ENCODE assay signal across 17 cellular contexts in genomic region chr4:107885865-107886264, GRCh38. TPM values are rescaled to one million over a fixed set of nuclear protein-coding genes. Genes with fewer than 3 reads are reported as not detected.
DNase-seq lines count a peak whose midpoint lies in the region; ATAC-seq, FAIRE-seq and TF ChIP-seq lines count a peak whose summit lies in the region.
"Had no signal": no experiment of that assay in that cellular context is flagged by ENCODE, and none has a peak within 500 bp of the region (broad histone marks: within the 10 kb centered on the region; RNA-seq: fewer than 3 reads in every experiment).

No MANE protein-coding gene starts in this region.

- H3K79me2 ChIP-seq in ACC112 (ENCODE audit: control insufficient read depth, insufficient read depth, low read length, unreplicated experiment) (peaks cover 10% of the 10 kb centered on the region), PC-3 (ENCODE audit: low read length) (no peaks in the 10 kb centered on the region), endothelial cell of umbilical vein (ENCODE audit: control insufficient read depth, insufficient read depth, low read length) (no peaks in the 10 kb centered on the region)

- H3K4me3 Mint-ChIP-seq in naive thymus-derived CD8-positive, alpha-beta T cell: no peak overlapping the region
- H3K4me3 Mint-ChIP-seq: B cell; CD8-positive, alpha-beta T cell had no signal

- POLR2A ChIA-PET in PC-3 (lab: Charles Lee; ENCODE audit: unreplicated experiment): no interaction called here
- POLR2A ChIA-PET in endothelial cell of umbilical vein (lab: Charles Lee): no interaction called here
- POLR2A ChIA-PET in naive thymus-derived CD8-positive, alpha-beta T cell (lab: Charles Lee): no interaction called here

- TF ChIP-seq CTCF in PC-3 (conservative IDR thresholded peaks at IDR 0.05; ENCODE audit: low read depth, low read length) (no peak), endothelial cell of umbilical vein (IDR thresholded peaks at IDR 0.05; ENCODE audit: extremely low read depth in 1 of 2, insufficient read depth in 1 of 2, low read depth in 1 of 2, low read length in 2 of 2) (no peak), foreskin keratinocyte (conservative IDR thresholded peaks at IDR 0.05) (peak; percentile 9)

- peaks cover 12% of the 10 kb centered on the region; the same call in 1 of the 2 replicates for H3K9me3 ChIP-seq in PC-3 (ENCODE audit: low read length)
- peaks cover 3% of the 10 kb centered on the region for H3K9me3 ChIP-seq in endothelial cell of umbilical vein (replicated peaks; ENCODE audit: control insufficient read depth, insufficient read depth, low read length)
- H3K9me3 ChIP-seq in MG63: peaks cover 14% of the 10 kb centered on the region

- peak overlapping the region; percentile 4; the same call in 1 of the 2 replicates for H3K27ac ChIP-seq in ACC112 (ENCODE audit: low read depth, low read length)
- no peak overlapping the region for H3K27ac ChIP-seq in PC-3 (ENCODE audit: low read length)
- peak overlapping the region; percentile 23 for H3K27ac ChIP-seq in endothelial cell of umbilical vein (ENCODE audit: insufficient read depth, low read depth, low read length)
- no peak overlapping the region for H3K27ac ChIP-seq in foreskin keratinocyte
- H3K27ac ChIP-seq: BLaER1 treated with 17β-estradiol and CSF1 and Interleukin-3, amounts not matched to agents 10 nM and 100 nM; GM23248 had no signal

- H3K27me3 ChIP-seq in ACC112 (ENCODE audit: insufficient read depth, low read length) (no peaks in the 10 kb centered on the region), PC-3 (ENCODE audit: low read length) (no peaks in the 10 kb centered on the region), endothelial cell of umbilical vein (ENCODE audit: control insufficient read depth in 2 of 2, insufficient read depth in 2 of 2, low read length in 2 of 2) (no peaks in the 10 kb centered on the region), foreskin keratinocyte (no peaks in the 10 kb centered on the region), MG63 (no peaks in the 10 kb centered on the region)
- H3K27me3 ChIP-seq: BLaER1 treated with 17β-estradiol and CSF1 and Interleukin-3, amounts not matched to agents 10 nM and 100 nM had no signal

- H2AFZ ChIP-seq in ACC112 (ENCODE audit: low read length, unreplicated experiment): no peak overlapping the region
- no peak overlapping the region for H2AFZ ChIP-seq in PC-3 (ENCODE audit: low read length)
- H2AFZ ChIP-seq in endothelial cell of umbilical vein (ENCODE audit: low read depth, low read length): no peak overlapping the region
- H2AFZ ChIP-seq: GM23248 had no signal

- no peak for TF ChIP-seq POLR2A in endothelial cell of umbilical vein (IDR thresholded peaks at IDR 0.05; ENCODE audit: low read depth, low read length)

- no peaks in the 10 kb centered on the region for H3K9me2 ChIP-seq in PC-3 (replicated peaks; ENCODE audit: low read length)

- H3K9ac ChIP-seq in PC-3 (ENCODE audit: low read length): no peak overlapping the region
- no peak overlapping the region for H3K9ac ChIP-seq in endothelial cell of umbilical vein (replicated peaks; ENCODE audit: extremely low read depth, insufficient read depth, low read length)
- H3K9ac ChIP-seq: BLaER1 treated with 17β-estradiol and CSF1 and Interleukin-3, amounts not matched to agents 10 nM and 100 nM; GM23248 had no signal

- intact Hi-C loops in PC-3 (cut with micrococcal nuclease) (no loop called here), endothelial cell of umbilical vein (cut with micrococcal nuclease) (loop anchor here (2.0 kb wide), 1 partner anchor 15 kb away; no protein-coding TSS in a partner anchor)

- H3K4me3 ChIP-seq in ACC112 (ENCODE audit: low read depth, low read length) (no peak overlapping the region), PC-3 (ENCODE audit: low read length) (no peak overlapping the region), endothelial cell of umbilical vein (replicated peaks in 1 of 3; ENCODE audit: insufficient read depth in 1 of 3, low read depth in 1 of 3, low read length in 3 of 3) (no peak overlapping the region), MG63 (no peak overlapping the region)
- H3K4me3 ChIP-seq: BLaER1 treated with 17β-estradiol and CSF1 and Interleukin-3, amounts not matched to agents 10 nM and 100 nM; GM12878; GM23248; HAP-1 had no signal

- peak; percentile 46; the same call in 1 of the 2 replicates for ATAC-seq in PC-3
- no peak for ATAC-seq in foreskin keratinocyte
- no peak for ATAC-seq in naive thymus-derived CD8-positive, alpha-beta T cell
- ATAC-seq in GM18873 (IDR thresholded peaks at IDR 0.05; ENCODE audit: low FRiP score, unreplicated experiment): no peak
- ATAC-seq: CD8-positive, alpha-beta T cell; GM12878 had no signal

- H4K20me1 ChIP-seq in PC-3 (ENCODE audit: low read length): no peaks in the 10 kb centered on the region
- no peaks in the 10 kb centered on the region for H4K20me1 ChIP-seq in endothelial cell of umbilical vein (replicated peaks; ENCODE audit: control insufficient read depth, extremely low read depth, insufficient read depth, low read length)
- H4K20me1 ChIP-seq: BLaER1 treated with 17β-estradiol and CSF1 and Interleukin-3, amounts not matched to agents 10 nM and 100 nM had no signal

- CTCF ChIA-PET in PC-3 (lab: Charles Lee): interaction anchor here (0.6 kb wide), 1 partner anchor 11 kb away, joined by 3 read pairs; no protein-coding TSS in a partner anchor
- CTCF ChIA-PET in endothelial cell of umbilical vein (lab: Charles Lee): interaction anchor here (0.7 to 1.1 kb wide), 4 partner anchors 8 to 32 kb away, joined by 3 to 7 read pairs (median 4); no protein-coding TSS in a partner anchor

- H3K4me1 Mint-ChIP-seq in naive thymus-derived CD8-positive, alpha-beta T cell: no peaks in the 10 kb centered on the region
- H3K4me1 Mint-ChIP-seq: B cell had no signal

- BruUV-seq in PC-3 (replicated peaks; lab: Mats Ljungman, UMichigan): no TSS peak
- no TSS peak for BruUV-seq in endothelial cell of umbilical vein (replicated peaks; lab: Mats Ljungman, UMichigan)

- no peak for FAIRE-seq in endothelial cell of umbilical vein (lab: Jason Lieb, UNC)
- FAIRE-seq: GM12878, GM19239 had no signal

- DNase-seq in PC-3: peak; percentile 33
- DNase-seq in endothelial cell of umbilical vein (ENCODE audit: low read depth, low spot score): peak; percentile 46
- peak in 1 of 2 donors; percentile 48 for DNase-seq in foreskin keratinocyte
- DNase-seq in naive thymus-derived CD8-positive, alpha-beta T cell: no peak
- no peak for DNase-seq in MG63
- DNase-seq: 8988T; Calu3; CD8-positive, alpha-beta T cell; DMS79 treated with DMSO at 0.1 percent for 48 hours; GM23248 had no signal

- H3K9me1 ChIP-seq in endothelial cell of umbilical vein (replicated peaks; ENCODE audit: control insufficient read depth, extremely low read depth, insufficient read depth, low read length): no peaks in the 10 kb centered on the region

- peaks cover 0 to 22% (median 4%) of the 10 kb centered on the region in 9 donors for H3K9me3 Mint-ChIP-seq in naive thymus-derived CD8-positive, alpha-beta T cell

- H3K27me3 Mint-ChIP-seq in naive thymus-derived CD8-positive, alpha-beta T cell: peaks cover 0 to 15% (median 4%) of the 10 kb centered on the region in 5 donors

- no peaks in the 10 kb centered on the region for H3F3A ChIP-seq in PC-3 (ENCODE audit: low read length, unreplicated experiment)

- dilution Hi-C loops in endothelial cell of umbilical vein (cut with MboI; ENCODE audit: extremely low pct_ligation_motif_present, low sequenced_read_pairs): no loop called here

- peaks cover 0 to 7% (median 4%) of the 10 kb centered on the region in 3 donors for H3K36me3 Mint-ChIP-seq in naive thymus-derived CD8-positive, alpha-beta T cell

- H3K4me2 ChIP-seq in PC-3 (ENCODE audit: low read length) (no peak overlapping the region), endothelial cell of umbilical vein (ENCODE audit: insufficient read depth, low read length) (peak overlapping the region; percentile 11)
- H3K4me2 ChIP-seq: BLaER1 treated with 17β-estradiol and CSF1 and Interleukin-3, amounts not matched to agents 10 nM and 100 nM had no signal

- H3K27ac Mint-ChIP-seq in naive thymus-derived CD8-positive, alpha-beta T cell: no peak overlapping the region
- H3K27ac Mint-ChIP-seq: B cell; CD8-positive, alpha-beta T cell had no signal

- H3K36me3 ChIP-seq in ACC112 (ENCODE audit: insufficient read depth, low read length): peaks cover 32% of the 10 kb centered on the region
- H3K36me3 ChIP-seq in PC-3 (ENCODE audit: low read depth, low read length): peaks cover 15% of the 10 kb centered on the region; the same call in 1 of the 2 replicates
- no peaks in the 10 kb centered on the region for H3K36me3 ChIP-seq in endothelial cell of umbilical vein (ENCODE audit: control insufficient read depth in 2 of 2, extremely low read depth in 1 of 2, insufficient read depth in 2 of 2, low read length in 2 of 2)
- H3K36me3 ChIP-seq in MG63: no peaks in the 10 kb centered on the region; the same call in 1 of the 2 replicates
- H3K36me3 ChIP-seq: BLaER1 treated with 17β-estradiol and CSF1 and Interleukin-3, amounts not matched to agents 10 nM and 100 nM; HAP-1 had no signal

- H3K4me1 ChIP-seq in ACC112 (ENCODE audit: control insufficient read depth, insufficient read depth, low read length, unreplicated experiment) (peaks cover 13% of the 10 kb centered on the region), PC-3 (ENCODE audit: insufficient read depth, low read length) (no peaks in the 10 kb centered on the region), endothelial cell of umbilical vein (ENCODE audit: control insufficient read depth, extremely low read depth, insufficient read depth, low read length) (peaks cover 8% of the 10 kb centered on the region), foreskin keratinocyte (peaks cover 6% of the 10 kb centered on the region)
- H3K4me1 ChIP-seq: BLaER1 treated with 17β-estradiol and CSF1 and Interleukin-3, amounts not matched to agents 10 nM and 100 nM; HAP-1 had no signal

TF ChIP-seq in endothelial cell of umbilical vein, 7 proteins besides CTCF, POLR2A, EP300 and RAD21 (continues in another document):
- TF ChIP-seq EZH2 (IDR thresholded peaks at IDR 0.05; ENCODE audit: borderline replicate concordance, low read depth, low read length, severe bottlenecking): no peak

RNA-seq across cellular contexts. Expression of gene CYP2U1, which starts 45.5 kb away (rescaled TPM):
- total RNA-seq in PC-3 (2014; rRNA removed) (4.1 and 4.4 TPM in 2 replicates), endothelial cell of umbilical vein (5.4 and 5.8 TPM in 2 replicates), foreskin keratinocyte (3.3 and 3.6 TPM in 2 replicates)
- polyA plus RNA-seq in endothelial cell of umbilical vein (2.7 and 2.9 TPM in 2 replicates), foreskin keratinocyte (1.2 and 1.5 TPM in 2 replicates)
- 2.5 and 2.8 TPM in 2 replicates for polyA plus RNA-seq in endothelial cell of umbilical vein (2011; cell fraction: cytosol; rRNA removed)
- 2.4 and 3.1 TPM in 2 replicates for polyA plus RNA-seq in endothelial cell of umbilical vein (2011; cell fraction: nucleus; rRNA removed)
- 2.3 and 3.8 TPM in 2 replicates for polyA plus RNA-seq in endothelial cell of umbilical vein (2012)
- 6.4 and 6.6 TPM in 2 replicates for polyA minus RNA-seq in endothelial cell of umbilical vein
- polyA minus RNA-seq in endothelial cell of umbilical vein (2011; cell fraction: cytosol; rRNA and poly(A)+ RNA removed): not detected
- 3.6 and 4.2 TPM in 2 replicates for polyA minus RNA-seq in endothelial cell of umbilical vein (2011; cell fraction: nucleus; rRNA and poly(A)+ RNA removed)
- 10 to 100 TPM in 1 of 2 experiments, 1 to 10 TPM in 1; 9.7 to 10.6 TPM for total RNA-seq in naive thymus-derived CD8-positive, alpha-beta T cell
- 1 to 10 TPM; 3.4 to 5.6 (median 5.2) TPM for polyA plus RNA-seq in naive thymus-derived CD8-positive, alpha-beta T cell
- 2.0 and 4.9 TPM in 2 replicates for total RNA-seq in MG63 (2014; rRNA removed; shearing (Covaris generic); ENCODE audit: low replicate concordance)

Comparison
In these comparisons a context has a peak if more than half of its experiments do, and no peak if none do; other contexts are left out.
1. H3K27ac ChIP-seq: peak in ACC112 (single experiment) and endothelial cell of umbilical vein (single experiment); none in PC-3 (single experiment) and foreskin keratinocyte (single experiment).
2. DNase-seq: peak in PC-3 (single experiment) and endothelial cell of umbilical vein (single experiment); none in naive thymus-derived CD8-positive, alpha-beta T cell (0 of 10) and MG63 (single experiment).